ENCODE assay signal across 25 cellular contexts in the genomic region with DNA sequence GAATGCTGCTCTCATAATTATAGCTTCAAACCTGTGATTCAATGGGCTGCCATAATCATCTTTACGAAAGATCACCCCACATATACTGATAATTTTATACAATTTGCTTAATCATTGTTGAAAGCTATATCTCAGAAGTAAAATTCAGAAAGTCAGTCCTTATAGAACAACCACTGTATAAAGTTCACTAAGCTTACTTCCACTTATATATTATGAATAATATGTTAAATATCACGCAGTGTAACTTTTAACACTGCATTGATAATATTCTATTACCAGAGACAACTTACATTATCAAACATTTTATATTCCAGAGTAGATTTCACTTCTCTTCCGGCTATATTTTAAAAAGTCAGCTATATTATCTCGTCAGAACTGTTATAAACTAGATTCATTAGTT.
"Had no signal": no experiment of that assay in that cellular context is flagged by ENCODE, and none has a peak within 500 bp of the region (broad histone marks: within the 10 kb centered on the region; RNA-seq: fewer than 3 reads in every experiment).

No MANE protein-coding gene starts in this region.

- H3K9me3 ChIP-seq: stomach, suprapubic skin, testis, thoracic aorta, thyroid gland, tibial artery, tibial nerve, transverse colon, upper lobe of left lung, upper lobe of right lung, uterus, vagina had no signal

- H3K27ac ChIP-seq: stomach, suprapubic skin, testis, thoracic aorta, thyroid gland, tibial artery, tibial nerve, transverse colon, upper lobe of left lung, upper lobe of right lung, uterus, vagina had no signal

- H3K4me1 ChIP-seq: stomach, suprapubic skin, testis, thyroid gland, tibial artery, tibial nerve, transverse colon, upper lobe of left lung, upper lobe of right lung, uterus, vagina had no signal

- DNase-seq: stimulated activated CD4-positive, alpha-beta T cell treated with anti-CD3 and anti-CD28 coated beads, Interleukin-2, amount 100 ng/mL, for 48 hours; stimulated activated CD4-positive, alpha-beta T cell treated with anti-CD3 and anti-CD28 coated beads, Interleukin-4, amount 100 ng/mL, for 24 hours; stimulated activated CD4-positive, alpha-beta T cell treated with anti-CD3 and anti-CD28 coated beads, Interleukin-4, amount 100 ng/mL, for 4 hours; stimulated activated CD8-positive, alpha-beta memory T cell treated with anti-CD3 and anti-CD28 coated beads, Interleukin-4, amount 100 ng/mL, for 48 hours; stimulated activated naive B cell treated with anti-CD40 and anti-IgM and Interleukin-4, amounts not matched to agents 10 μg/mL and 1 μg/mL and 100 μg/mL, for 72 hours; stimulated activated naive CD4-positive, alpha-beta T cell; stimulated activated naive CD4-positive, alpha-beta T cell treated with Interleukin-2 at 50 U/mL for 16 hours; stimulated activated naive CD8-positive, alpha-beta T cell treated with anti-CD3 and anti-CD28 coated beads, Interleukin-15, amount 100 ng/mL, for 72 hours; stimulated activated naive CD8-positive, alpha-beta T cell treated with anti-CD3 and anti-CD28 coated beads, Interleukin-15, Interleukin-2, amounts not matched to agents 100 U/mL and 50 U/mL, for 24 hours; stomach; substantia nigra; testis; thyroid gland; tibial artery; transverse colon; trophoblast cell; upper lobe of left lung; upper lobe of right lung; uterus had no signal

- H3K27me3 ChIP-seq: stomach, suprapubic skin, testis, thyroid gland, tibial artery, tibial nerve, transverse colon, upper lobe of left lung, upper lobe of right lung, uterus, vagina had no signal

- H3K36me3 ChIP-seq: stomach, suprapubic skin, thoracic aorta, thyroid gland, tibial artery, tibial nerve, transverse colon, upper lobe of left lung, upper lobe of right lung, uterus, vagina had no signal

- ATAC-seq: stimulated activated effector memory CD8-positive, alpha-beta T cell treated with anti-CD3 and anti-CD28 coated beads, Interleukin-12 subunit alpha, Interleukin-12 subunit beta, amount 100 ng/mL, for 72 hours; stimulated activated memory B cell treated with anti-CD40 and anti-IgM and Interleukin-4, amounts not matched to agents 10 μg/mL and 1 μg/mL and 100 μg/mL, for 72 hours; stimulated activated naive B cell treated with anti-CD40 and anti-IgM and Interleukin-4, amounts not matched to agents 10 μg/mL and 1 μg/mL and 100 μg/mL, for 72 hours; stimulated activated naive CD8-positive, alpha-beta T cell treated with anti-CD3 and anti-CD28 coated beads, Interleukin-15, amount 100 ng/mL, for 72 hours; stimulated activated naive CD8-positive, alpha-beta T cell treated with anti-CD3 and anti-CD28 coated beads, Interleukin-15, Interleukin-2, amounts not matched to agents 100 U/mL and 50 U/mL, for 24 hours; upper lobe of right lung had no signal

- H3K4me3 ChIP-seq: stomach, suprapubic skin, testis, thoracic aorta, thyroid gland, tibial artery, tibial nerve, transverse colon, upper lobe of left lung, upper lobe of right lung, uterus, vagina had no signal
